8 cellular contexts compared by ENCODE assay signal in the genomic region with DNA sequence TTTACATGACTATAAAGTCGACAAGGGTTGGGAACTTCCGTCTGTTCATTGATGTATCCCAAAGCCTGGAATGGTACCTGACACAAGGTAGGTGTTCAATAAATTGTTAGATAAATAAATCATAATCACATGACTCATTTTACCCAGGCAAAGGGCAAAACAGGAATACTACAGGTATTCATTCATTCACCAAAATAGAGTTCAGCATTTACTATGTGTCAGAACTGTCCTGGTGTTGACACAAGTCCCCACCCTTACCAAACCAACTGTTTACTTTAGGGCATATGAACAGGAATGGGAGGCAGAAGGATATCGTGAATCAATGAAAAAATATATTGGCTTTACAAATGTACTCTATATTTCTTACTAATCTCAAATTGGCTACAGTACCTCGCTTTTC. TPM values are rescaled to one million over a fixed set of nuclear protein-coding genes. Genes with fewer than 3 reads are reported as not detected.
DNase-seq lines count a peak whose midpoint lies in the region; ATAC-seq and TF ChIP-seq lines count a peak whose summit lies in the region.

No MANE protein-coding gene starts in this region.

- H3K27me3 ChIP-seq in A673 (replicated peaks; ENCODE audit: insufficient read depth, low read depth, low read length, poor library complexity): no peaks in the 10 kb centered on the region
- no peaks in the 10 kb centered on the region for H3K27me3 ChIP-seq in HUES48 (ENCODE audit: control insufficient read depth, insufficient read depth, low read length)
- no peaks in the 10 kb centered on the region for H3K27me3 ChIP-seq in breast epithelium

- H3K9me3 ChIP-seq in A673 (ENCODE audit: low read depth, low read length, poor library complexity, severe bottlenecking) (no peaks in the 10 kb centered on the region), HUES48 (ENCODE audit: control insufficient read depth, insufficient read depth, low read length) (no peaks in the 10 kb centered on the region), breast epithelium (no peaks in the 10 kb centered on the region)

- no peak for DNase-seq in A673 (ENCODE audit: low spot score)
- no peak for DNase-seq in breast epithelium (ENCODE audit: low spot score in 2 of 2)
- no peak for DNase-seq in mesothelial cell of epicardium (ENCODE audit: low spot score in 2 of 2, unreplicated experiment in 2 of 2)
- DNase-seq in NCI-H2227 (lab: John Stamatoyannopoulos, UW; ENCODE audit: unreplicated experiment): no peak
- no peak for DNase-seq in amniotic stem cell (lab: John Stamatoyannopoulos, UW)

- H3K9me3 Mint-ChIP-seq in mesothelial cell of epicardium: no peaks in the 10 kb centered on the region

- H3K27ac ChIP-seq in A673 (ENCODE audit: low read depth, low read length, poor library complexity, severe bottlenecking): peak overlapping the region; percentile 83
- H3K27ac ChIP-seq in HUES48 (ENCODE audit: low read depth, low read length): peak overlapping the region; percentile 86
- H3K27ac ChIP-seq in breast epithelium: peak overlapping the region; percentile 81 to 87

- H3K36me3 ChIP-seq in A673 (ENCODE audit: insufficient read depth, low read length, poor library complexity, severe bottlenecking): peaks cover 6% of the 10 kb centered on the region
- peaks cover 4% of the 10 kb centered on the region for H3K36me3 ChIP-seq in HUES48 (ENCODE audit: control insufficient read depth, insufficient read depth, low read length)
- H3K36me3 ChIP-seq in breast epithelium: no peaks in the 10 kb centered on the region

- no peak for TF ChIP-seq POLR2A in breast epithelium (IDR thresholded peaks at IDR 0.05)

- peaks cover 26% of the 10 kb centered on the region for H3K4me1 Mint-ChIP-seq in mesothelial cell of epicardium

- no peaks in the 10 kb centered on the region for H3K27me3 Mint-ChIP-seq in mesothelial cell of epicardium (ENCODE audit: low read depth)

- BruUV-seq in A673 (replicated peaks; lab: Mats Ljungman, UMichigan): no TSS peak

- H3K36me3 Mint-ChIP-seq in mesothelial cell of epicardium: no peaks in the 10 kb centered on the region

- peaks cover 7% of the 10 kb centered on the region for H3K4me1 ChIP-seq in A673 (ENCODE audit: insufficient read depth, low read length, poor library complexity, severe bottlenecking)
- H3K4me1 ChIP-seq in HUES48 (ENCODE audit: control insufficient read depth, insufficient read depth, low read length): peaks cover 15% of the 10 kb centered on the region
- peaks cover 0 to 3% of the 10 kb centered on the region in 2 donors for H3K4me1 ChIP-seq in breast epithelium

- H3K4me3 ChIP-seq in A673 (ENCODE audit: low read depth, low read length, poor library complexity, severe bottlenecking) (peak overlapping the region; percentile 91), HUES48 (ENCODE audit: low read depth, low read length) (peak overlapping the region; percentile 97), breast epithelium (peak overlapping the region; percentile 75 to 82 (median 79))

- ATAC-seq in HG03469 (IDR thresholded peaks at IDR 0.05; ENCODE audit: unreplicated experiment) (no peak), GM19035 (IDR thresholded peaks at IDR 0.05; ENCODE audit: unreplicated experiment) (no peak)

- H3K4me3 Mint-ChIP-seq in mesothelial cell of epicardium: peak overlapping the region; percentile 99

- intact Hi-C loops in A673 (cut with micrococcal nuclease; ENCODE audit: unreplicated experiment) (no loop called here), breast epithelium (cut with DNase I; ENCODE audit: low total_unique reads) (no loop called here)

- peak overlapping the region; percentile 98 for H3K27ac Mint-ChIP-seq in mesothelial cell of epicardium

- H3K9ac ChIP-seq in HUES48 (ENCODE audit: low read depth, low read length): peak overlapping the region; percentile 92

- POLR2A ChIA-PET in A673 (lab: Charles Lee; ENCODE audit: low non-redundant PET): no interaction called here

- CTCF ChIA-PET in A673 (lab: Charles Lee): no interaction called here

- TF ChIP-seq CTCF in A673 (conservative IDR thresholded peaks at IDR 0.05; ENCODE audit: low read depth, low read length) (no peak), breast epithelium (IDR thresholded peaks at IDR 0.05) (no peak), mesothelial cell of epicardium (IDR thresholded peaks at IDR 0.05; ENCODE audit: unreplicated experiment) (no peak)

RNA-seq across cellular contexts. Expression of a gene that starts 0.7 kb away (rescaled TPM):
- total RNA-seq in A673 (2021) (26.7 and 29.1 TPM in 2 replicates), breast epithelium (10 to 100 TPM; 14.4 to 34.7 (median 24.6) TPM), mesothelial cell of epicardium (27.4 to 30.9 TPM (median 27.8 TPM) in 3 replicates)

RNA-seq across cellular contexts. Expression of a gene that starts 57.8 kb away (rescaled TPM):
- 33.9 and 36.3 TPM in 2 replicates for total RNA-seq in A673 (2021)
- 10 to 100 TPM; 16.7 to 25.0 (median 18.7) TPM for total RNA-seq in breast epithelium
- total RNA-seq in mesothelial cell of epicardium: 28.4 to 29.9 TPM (median 28.6 TPM) in 3 replicates
